Comparison of ENCODE assay signal across 15 cellular contexts in genomic region chr7:18116661-18117060, GRCh38.
"Had no signal": no experiment of that assay in that cellular context is flagged by ENCODE, and none has a peak within 500 bp of the region (broad histone marks: within the 10 kb centered on the region; RNA-seq: fewer than 3 reads in every experiment).

No MANE protein-coding gene starts in this region.

- H3K9me3 ChIP-seq: right atrium auricular region, tibial artery, uterus had no signal

- H3K27me3 ChIP-seq: right atrium auricular region, tibial artery, uterus had no signal

- H3K27ac ChIP-seq: parathyroid adenoma, right atrium auricular region, tibial artery, uterus had no signal

- DNase-seq: activated B cell treated with CpG ODN at 0.5 μM for 24 hours; activated CD4-positive, alpha-beta T cell treated with anti-CD3 and anti-CD28 coated beads, Interleukin-2, amount 10 ng/mL, durations not matched to agents 7 days and 5 days; activated CD8-positive, alpha-beta memory T cell treated with anti-CD3 and anti-CD28 coated beads for 24 hours; activated naive CD4-positive, alpha-beta T cell treated with anti-CD3 and anti-CD28 coated beads for 36 hours; effector memory CD8-positive, alpha-beta T cell; glutamatergic neuron; immature natural killer cell; left colon; naive B cell; tibial artery; uterus had no signal

- H3K4me2 ChIP-seq: smooth muscle cell had no signal

- H3K4me3 ChIP-seq: lung, right atrium auricular region, smooth muscle cell, tibial artery, uterus had no signal

- H3K36me3 ChIP-seq: right atrium auricular region, tibial artery, uterus had no signal

- H3K9ac ChIP-seq: parathyroid adenoma had no signal

- H3K4me1 ChIP-seq: parathyroid adenoma, right atrium auricular region, tibial artery, uterus had no signal

- H2AFZ ChIP-seq: parathyroid adenoma had no signal
